26 cellular contexts compared by ENCODE assay signal in the genomic region with DNA sequence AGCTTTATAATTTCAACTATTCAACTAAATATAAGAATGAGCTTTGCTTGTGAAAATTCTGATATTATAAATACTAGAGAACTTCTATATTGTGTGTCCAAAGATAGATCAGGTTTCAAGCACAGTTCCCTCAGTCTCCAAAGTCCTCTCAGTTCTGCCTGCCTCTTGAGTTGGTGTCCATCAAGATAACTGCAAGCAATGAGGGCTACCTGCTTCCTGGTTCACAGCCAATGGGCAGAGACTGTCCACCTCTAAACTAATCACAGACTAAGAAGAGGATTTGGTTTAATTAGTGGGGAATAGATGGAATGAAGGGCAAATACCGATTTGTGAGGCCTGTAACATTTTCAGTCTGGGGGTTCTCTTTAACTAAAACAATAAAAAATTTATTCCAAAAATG.
"Had no signal": no experiment of that assay in that cellular context is flagged by ENCODE, and none has a peak within 500 bp of the region (broad histone marks: within the 10 kb centered on the region; RNA-seq: fewer than 3 reads in every experiment).

No MANE protein-coding gene starts in this region.

- ATAC-seq: foreskin keratinocyte; heart right ventricle; left cardiac atrium; lower lobe of right lung; naive thymus-derived CD8-positive, alpha-beta T cell; right cardiac atrium; stimulated activated naive B cell treated with anti-CD40 and anti-IgM and Interleukin-4, amounts not matched to agents 10 μg/mL and 1 μg/mL and 100 μg/mL, for 72 hours; upper lobe of right lung had no signal

- FAIRE-seq: endothelial cell of umbilical vein, islet of Langerhans, small intestine had no signal

- H3K27me3 ChIP-seq: esophagus muscularis mucosa, foreskin keratinocyte, heart right ventricle, suprapubic skin, transverse colon, upper lobe of right lung, uterus had no signal

- H3K36me3 ChIP-seq: esophagus muscularis mucosa, heart right ventricle, left ventricle myocardium inferior, lower lobe of right lung, prostate gland, suprapubic skin, transverse colon, upper lobe of right lung, uterus had no signal

- H3K4me3 ChIP-seq: coronary artery, esophagus muscularis mucosa, heart right ventricle, left ventricle myocardium inferior, lower lobe of right lung, prostate gland, suprapubic skin, transverse colon, upper lobe of right lung, uterus had no signal

- H3K4me1 ChIP-seq: left ventricle myocardium inferior, lower lobe of right lung, prostate gland, upper lobe of right lung had no signal

- DNase-seq: dermis blood vessel endothelial cell; effector memory CD4-positive, alpha-beta T cell; foreskin keratinocyte; glutamatergic neuron; heart right ventricle; hippocampal formation; left cardiac atrium; left ventricle myocardium inferior; lower lobe of right lung; naive thymus-derived CD8-positive, alpha-beta T cell; nephron progenitor cell; nucleus accumbens; right cardiac atrium; small intestine; stimulated activated CD4-positive, alpha-beta T cell treated with anti-CD3 and anti-CD28 coated beads, Interleukin-15, amount 100 ng/mL, for 24 hours; stimulated activated CD4-positive, alpha-beta T cell treated with anti-CD3 and anti-CD28 coated beads, Interleukin-2, amount 100 ng/mL, for 48 hours; stimulated activated naive B cell treated with anti-CD40 and anti-IgM and Interleukin-4, amounts not matched to agents 10 μg/mL and 1 μg/mL and 100 μg/mL, for 72 hours; transverse colon; upper lobe of right lung; uterus had no signal

- H3K27ac ChIP-seq: coronary artery, esophagus muscularis mucosa, foreskin keratinocyte, heart right ventricle, left ventricle myocardium inferior, lower lobe of right lung, prostate gland, suprapubic skin, transverse colon, upper lobe of right lung, uterus had no signal

- H3K9me3 ChIP-seq: esophagus muscularis mucosa, heart right ventricle, left ventricle myocardium inferior, lower lobe of right lung, prostate gland, suprapubic skin, transverse colon, upper lobe of right lung, uterus had no signal
